ENCODE assay signal across 8 cellular contexts in genomic region chr1:39799770-39800470, GRCh38. TPM values are rescaled to one million over a fixed set of nuclear protein-coding genes. Genes with fewer than 3 reads are reported as not detected.
DNase-seq lines count a peak whose midpoint lies in the region; ATAC-seq, FAIRE-seq and TF ChIP-seq lines count a peak whose summit lies in the region.

No MANE protein-coding gene starts in this region.

- WGBS in gastroesophageal sphincter (ENCODE audit: low coverage in 1 of 2), 2 donors, result no CpG with 5 or more reads among the region's 8 CpGs
- WGBS in pancreas, 2 donors, result 2 to 6% methylated on average over 8 of the region's 8 CpGs
- WGBS in upper lobe of left lung, 2 donors, result 0 to 3% methylated on average over 8 of the region's 8 CpGs

- no peak overlapping the region for H3K4me3 ChIP-seq in gastroesophageal sphincter
- H3K4me3 ChIP-seq in pancreas, result peak overlapping the region in 1 of 4 donors; percentile 27
- H3K4me3 ChIP-seq in upper lobe of left lung, result peak overlapping the region in 3 of 4 donors; percentile 18 to 24 (median 23)

- FAIRE-seq in HTR-8/SVneo (lab: Jason Lieb, UNC) (no peak), pancreas (lab: Jason Lieb, UNC) (no peak)

- TF ChIP-seq CTCF in gastroesophageal sphincter (IDR thresholded peaks at IDR 0.05), result peak; percentile 38 to 86 (median 72)
- TF ChIP-seq CTCF in pancreas (IDR thresholded peaks at IDR 0.05), result peak; percentile 65 to 83 (median 69)
- peak; percentile 83 to 93 (median 88) for TF ChIP-seq CTCF in upper lobe of left lung (IDR thresholded peaks at IDR 0.05)

- ATAC-seq in GM21515 (IDR thresholded peaks at IDR 0.05; ENCODE audit: unreplicated experiment), result peak; percentile 57
- ATAC-seq in gastroesophageal sphincter, result peak; percentile 73
- peak; percentile 90 to 96 (median 94) for ATAC-seq in pancreas
- peak; percentile 91 to 95 for ATAC-seq in upper lobe of left lung (ENCODE audit: low FRiP score in 2 of 2)

- H3K27me3 ChIP-seq in gastroesophageal sphincter (peaks cover 3% of the 10 kb centered on the region), pancreas (no peaks in the 10 kb centered on the region), upper lobe of left lung (no peaks in the 10 kb centered on the region)

- intact Hi-C loops in pancreas (cut with DNase I), result no loop called here

- TF ChIP-seq POLR2A in gastroesophageal sphincter (IDR thresholded peaks at IDR 0.05) (no peak), upper lobe of left lung (IDR thresholded peaks at IDR 0.05) (no peak)

- H3K27ac ChIP-seq in gastroesophageal sphincter, result no peak overlapping the region
- peak overlapping the region in 1 of 4 donors; percentile 37 for H3K27ac ChIP-seq in pancreas
- H3K27ac ChIP-seq in upper lobe of left lung, result peak overlapping the region in 2 of 4 donors; percentile 19 to 70

- H3K4me1 ChIP-seq in gastroesophageal sphincter (peaks cover 0 to 5% (median 0%) of the 10 kb centered on the region in 3 donors), pancreas (peaks cover 0 to 3% (median 0%) of the 10 kb centered on the region in 3 donors), upper lobe of left lung (peaks cover 0 to 14% (median 0%) of the 10 kb centered on the region in 4 donors)

- H3K9me3 ChIP-seq in gastroesophageal sphincter (no peaks in the 10 kb centered on the region), pancreas (no peaks in the 10 kb centered on the region), upper lobe of left lung (no peaks in the 10 kb centered on the region)

- DNase-seq in DMS53 (lab: John Stamatoyannopoulos, UW) (peak; percentile 93), HTR-8/SVneo (ENCODE audit: insufficient read length, low spot score) (peak; percentile 82), SHP77 treated with DMSO at 0.1 percent for 48 hours (lab: John Stamatoyannopoulos, UW) (peak; percentile 4), activated gamma-delta T cell (lab: John Stamatoyannopoulos, UW) (peak; percentile 34), pancreas (peak; percentile 66 to 92 (median 84)), upper lobe of left lung (peak; percentile 76 to 92)

- TF ChIP-seq EP300 in gastroesophageal sphincter (IDR thresholded peaks at IDR 0.05), result no peak
- TF ChIP-seq EP300 in upper lobe of left lung (IDR thresholded peaks at IDR 0.05), result no peak

- no peaks in the 10 kb centered on the region for H3K36me3 ChIP-seq in gastroesophageal sphincter
- H3K36me3 ChIP-seq in pancreas, result no peaks in the 10 kb centered on the region
- no peaks in the 10 kb centered on the region for H3K36me3 ChIP-seq in upper lobe of left lung

RNA-seq across cellular contexts. Expression of gene BMP8B, which starts 11.3 kb away (rescaled TPM):
- 1 to 10 TPM; 2.0 to 4.5 (median 2.2) TPM for total RNA-seq in gastroesophageal sphincter
- 1 to 10 TPM; 2.4 to 6.4 (median 3.7) TPM for total RNA-seq in pancreas
- 1 to 10 TPM; 1.4 to 3.0 TPM for polyA plus RNA-seq in pancreas
- total RNA-seq in upper lobe of left lung, result 1 to 10 TPM; 1.2 to 5.2 (median 2.3) TPM

RNA-seq across cellular contexts. Expression of gene OXCT2, which starts 28.8 kb away (rescaled TPM):
- total RNA-seq in gastroesophageal sphincter (1 to 10 TPM in 3 of 4 donors, under 1 TPM in 1; 0.49 to 2.6 (median 1.6) TPM), pancreas (1 to 10 TPM in 1 of 6 donors, under 1 TPM in 5; 0.55 to 2.2 (median 0.93) TPM), upper lobe of left lung (1 to 10 TPM in 2 of 6 donors, under 1 TPM in 2, not detected in 2; 0.46 to 2.8 (median 0.94) TPM)
- 1 to 10 TPM; 1.7 to 2.3 TPM for polyA plus RNA-seq in pancreas

Comparison
In these comparisons a context has a peak if more than half of its experiments do, and no peak if none do; other contexts are left out.
1. DNase-seq: peak in every context shown above with its lines; median percentile 93 in DMS53; 84 in upper lobe of left lung; 84 in pancreas; 82 in HTR-8/SVneo; 34 in activated gamma-delta T cell; 4 in SHP77 treated with DMSO at 0.1 percent for 48 hours.
2. H3K4me3 ChIP-seq: peak in upper lobe of left lung (3 of 4); none in gastroesophageal sphincter (0 of 2).
3. Peak in every context shown above with its lines, with median percentiles within 50 percentile points of each other: ATAC-seq and CTCF ChIP-seq.